ENCODE assay signal across 8 cellular contexts in the genomic region with DNA sequence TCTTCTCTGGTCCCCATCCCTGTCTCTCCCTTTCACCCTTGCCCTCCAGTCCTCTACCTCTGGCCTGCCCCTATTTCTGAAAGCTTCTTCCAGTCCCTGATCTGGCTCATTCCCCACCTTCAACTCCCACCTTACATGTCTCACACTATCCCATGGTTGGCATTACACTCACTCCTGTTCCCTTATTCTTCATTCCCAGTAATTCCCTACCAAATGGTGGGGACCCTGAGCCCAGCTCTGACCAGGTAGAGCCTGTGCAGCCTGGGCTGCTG. TPM values are rescaled to one million over a fixed set of nuclear protein-coding genes. Genes with fewer than 3 reads are reported as not detected.
DNase-seq lines count a peak whose midpoint lies in the region; ATAC-seq and TF ChIP-seq lines count a peak whose summit lies in the region.

No MANE protein-coding gene starts in this region.

- H3K4me3 Mint-ChIP-seq in central memory CD8-positive, alpha-beta T cell = peak overlapping the region; percentile 83
- peak overlapping the region; percentile 89 for H3K4me3 Mint-ChIP-seq in natural killer cell

- no peaks in the 10 kb centered on the region for H3K27me3 Mint-ChIP-seq in central memory CD8-positive, alpha-beta T cell
- H3K27me3 Mint-ChIP-seq in natural killer cell (ENCODE audit: low read depth in 2 of 2) = no peaks in the 10 kb centered on the region

- no peaks in the 10 kb centered on the region for H3K9me3 Mint-ChIP-seq in central memory CD8-positive, alpha-beta T cell
- no peaks in the 10 kb centered on the region for H3K9me3 Mint-ChIP-seq in natural killer cell

- H3K27ac Mint-ChIP-seq in central memory CD8-positive, alpha-beta T cell (ENCODE audit: low read depth) = peak overlapping the region; percentile 87
- H3K27ac Mint-ChIP-seq in natural killer cell = peak overlapping the region; percentile 72 to 80

- H3K4me3 ChIP-seq in AG09309 (ENCODE audit: control insufficient read depth, low read depth, low read length) (peak overlapping the region; percentile 41), HFF-Myc (replicated peaks; ENCODE audit: low read depth, low read length) (peak overlapping the region; percentile 53; the same call in 1 of the 2 replicates), H7 (ENCODE audit: insufficient read depth, low read depth, low read length) (no peak overlapping the region; the same call in 1 of the 2 replicates)

- in situ Hi-C loops in KBM-7 (cut with MboI; ENCODE audit: low pct_unique_long_range_greater_than_20kb, low sequenced_read_pairs) = loop anchor here (25.0 kb wide), 1 partner anchor 398 kb away; a partner anchor contains a TSS

- intact Hi-C loops in natural killer cell (cut with micrococcal nuclease) = no loop called here

- peaks cover 51% of the 10 kb centered on the region for H3K36me3 Mint-ChIP-seq in central memory CD8-positive, alpha-beta T cell (ENCODE audit: insufficient read depth)
- no peaks in the 10 kb centered on the region for H3K36me3 Mint-ChIP-seq in natural killer cell

- no peak for DNase-seq in AG09309 (ENCODE audit: low read depth)
- no peak for DNase-seq in HFF-Myc (ENCODE audit: extremely low read depth, low read depth)
- DNase-seq in central memory CD8-positive, alpha-beta T cell (ENCODE audit: low spot score in 2 of 2) = no peak
- no peak for DNase-seq in natural killer cell
- no peak for DNase-seq in H7
- DNase-seq in KBM-7 = no peak

- ATAC-seq in central memory CD8-positive, alpha-beta T cell (replicated peaks; ENCODE audit: extremely low read depth, poor library complexity, severe bottlenecking) = no peak
- ATAC-seq in natural killer cell (no peak), GM18868 (IDR thresholded peaks at IDR 0.05; ENCODE audit: unreplicated experiment) (no peak), GM21381 (IDR thresholded peaks at IDR 0.05; ENCODE audit: unreplicated experiment) (no peak)

- H3K36me3 ChIP-seq in H7 (replicated peaks; ENCODE audit: control insufficient read depth, insufficient read depth, low read length) = no peaks in the 10 kb centered on the region

- TF ChIP-seq CTCF in AG09309 (IDR thresholded peaks at IDR 0.05; ENCODE audit: control insufficient read depth, insufficient read depth, low read depth, low read length, missing control alignments) = no peak
- TF ChIP-seq CTCF in HFF-Myc (IDR thresholded peaks at IDR 0.05; ENCODE audit: low read depth, low read length, missing control alignments) = no peak
- no peak for TF ChIP-seq CTCF in natural killer cell (IDR thresholded peaks at IDR 0.05)

- H3K27me3 ChIP-seq in H7 (ENCODE audit: control insufficient read depth, insufficient read depth, low read length) = peaks cover 18% of the 10 kb centered on the region

- H3K4me1 Mint-ChIP-seq in central memory CD8-positive, alpha-beta T cell = peaks cover 18% of the 10 kb centered on the region
- H3K4me1 Mint-ChIP-seq in natural killer cell = peaks cover 9 to 18% of the 10 kb centered on the region in 2 donors

RNA-seq across cellular contexts. Expression of a gene that starts 6.4 kb away (rescaled TPM):
- total RNA-seq in natural killer cell = 10 to 100 TPM; 30.7 to 56.3 (median 35.9) TPM
- total RNA-seq in H7 (2014; rRNA removed; shearing (Covaris generic)) = 2.2 and 2.4 TPM in 2 replicates

RNA-seq across cellular contexts. Expression of a gene that starts 33.6 kb away (rescaled TPM):
- total RNA-seq in natural killer cell = 10 to 100 TPM in 1 of 3 donors, 1 to 10 TPM in 2; 7.0 to 11.1 (median 8.2) TPM
- 28.6 and 32.9 TPM in 2 replicates for total RNA-seq in H7 (2014; rRNA removed; shearing (Covaris generic))
